21 cellular contexts compared by ENCODE assay signal in genomic region chr4:170657761-170658160, GRCh38.
"Had no signal": no experiment of that assay in that cellular context is flagged by ENCODE, and none has a peak within 500 bp of the region (broad histone marks: within the 10 kb centered on the region; RNA-seq: fewer than 3 reads in every experiment).

No MANE protein-coding gene starts in this region.

- H3K36me3 Mint-ChIP-seq: mesothelial cell of epicardium, naive B cell had no signal

- H3K9me3 Mint-ChIP-seq: dendritic cell treated with granulocyte-macrophage colony-stimulating factor and Interleukin-4, amounts not matched to agents 40 ng/mL and 50 ng/mL, for 4 days; endodermal cell had no signal

- H3K4me3 ChIP-seq: colonic mucosa, esophagus muscularis mucosa, gastrocnemius medialis, heart right ventricle, left lung, lower lobe of right lung, mucosa of descending colon had no signal

- H3K36me3 ChIP-seq: colonic mucosa, esophagus muscularis mucosa, gastrocnemius medialis, heart right ventricle, left lung, lower lobe of right lung had no signal

- H3K4me1 Mint-ChIP-seq: naive B cell had no signal

- DNase-seq: colonic mucosa; cortex of kidney; effector CD8-positive, alpha-beta T cell; effector memory CD8-positive, alpha-beta T cell; endodermal cell; foreskin melanocyte; gastrocnemius medialis; glutamatergic neuron; head of caudate nucleus; heart right ventricle; hippocampal formation; left cardiac atrium; left lung; left ventricle myocardium superior; lower lobe of right lung; mesenchymal stem cell; mucosa of descending colon; naive B cell had no signal

- H3K4me1 ChIP-seq: colonic mucosa, esophagus muscularis mucosa, gastrocnemius medialis, heart right ventricle, left lung, lower lobe of right lung had no signal

- H3K27me3 Mint-ChIP-seq: dendritic cell treated with granulocyte-macrophage colony-stimulating factor and Interleukin-4, amounts not matched to agents 40 ng/mL and 50 ng/mL, for 4 days; effector memory CD8-positive, alpha-beta T cell; naive B cell had no signal

- H3K27ac ChIP-seq: colonic mucosa, esophagus muscularis mucosa, gastrocnemius medialis, heart right ventricle, left lung, lower lobe of right lung had no signal

- H3K4me3 Mint-ChIP-seq: dendritic cell treated with granulocyte-macrophage colony-stimulating factor and Interleukin-4, amounts not matched to agents 40 ng/mL and 50 ng/mL, for 4 days; effector memory CD8-positive, alpha-beta T cell; endodermal cell; mesothelial cell of epicardium; naive B cell had no signal

- H3K9me3 ChIP-seq: colonic mucosa, esophagus muscularis mucosa, gastrocnemius medialis, lower lobe of right lung, mucosa of descending colon had no signal

- H3K27me3 ChIP-seq: colonic mucosa, esophagus muscularis mucosa, gastrocnemius medialis, heart right ventricle, left lung had no signal

- ATAC-seq: effector memory CD8-positive, alpha-beta T cell; gastrocnemius medialis; heart right ventricle; left cardiac atrium; left lung; left ventricle myocardium superior; lower lobe of right lung; mucosa of descending colon had no signal

- H3K27ac Mint-ChIP-seq: dendritic cell treated with granulocyte-macrophage colony-stimulating factor and Interleukin-4, amounts not matched to agents 40 ng/mL and 50 ng/mL, for 4 days; effector memory CD8-positive, alpha-beta T cell; endodermal cell; mesothelial cell of epicardium; naive B cell had no signal
